In the genomic region with DNA sequence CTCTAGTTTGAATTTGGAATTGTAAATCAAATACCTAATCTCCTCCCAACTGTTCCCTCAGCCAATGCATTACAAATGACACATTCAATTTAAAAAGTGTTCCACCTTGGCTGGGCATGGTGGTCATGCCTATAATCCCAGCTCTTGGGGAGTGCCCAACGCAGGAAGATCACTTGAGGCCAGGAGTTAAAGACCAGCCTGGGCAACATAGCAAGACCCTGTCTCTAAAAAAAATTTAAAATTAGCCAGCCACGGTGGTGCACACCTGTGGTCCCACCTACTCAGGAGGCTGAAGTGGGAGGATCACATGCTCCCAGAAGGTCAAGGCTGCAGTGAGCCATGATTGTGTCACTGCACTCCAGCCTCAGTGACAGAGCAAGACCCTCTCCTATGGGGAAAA, we compare ENCODE assay signal across 1 cellular context.
TF ChIP-seq lines count a peak whose summit lies in the region.

No MANE protein-coding gene starts in this region.

TF ChIP-seq in HepG2, 621 proteins besides CTCF, POLR2A, EP300 and RAD21:
- peak; percentile 69 for TF ChIP-seq ZNF121 (CRISPR knock-in tag; IDR thresholded peaks at IDR 0.05)
- TF ChIP-seq MIER3 (CRISPR knock-in tag; IDR thresholded peaks at IDR 0.05; ENCODE audit: borderline replicate concordance): no peak
